Comparison of ENCODE assay signal across 13 cellular contexts in genomic region chr10:86078639-86079035, GRCh38.
"Had no signal": no experiment of that assay in that cellular context is flagged by ENCODE, and none has a peak within 500 bp of the region (broad histone marks: within the 10 kb centered on the region; RNA-seq: fewer than 3 reads in every experiment).

No MANE protein-coding gene starts in this region.

- H3K4me1 Mint-ChIP-seq: activated T-helper 17 cell treated with anti-CD3 and anti-CD28 coated beads, Interleukin-2, amount 50 U/mL, for 72 hours had no signal

- H3K4me3 Mint-ChIP-seq: activated T-helper 17 cell treated with anti-CD3 and anti-CD28 coated beads, Interleukin-2, amount 50 U/mL, for 72 hours; endodermal cell; neural progenitor cell; stimulated activated naive CD8-positive, alpha-beta T cell treated with anti-CD3 and anti-CD28 coated beads, Interleukin-15, Interleukin-2, amounts not matched to agents 100 ng/mL and 50 ng/mL, for 24 hours had no signal

- H3K27ac Mint-ChIP-seq: activated T-helper 17 cell treated with anti-CD3 and anti-CD28 coated beads, Interleukin-2, amount 50 U/mL, for 72 hours; endodermal cell; neural progenitor cell; stimulated activated naive CD8-positive, alpha-beta T cell treated with anti-CD3 and anti-CD28 coated beads, Interleukin-15, Interleukin-2, amounts not matched to agents 100 ng/mL and 50 ng/mL, for 24 hours had no signal

- H3K36me3 Mint-ChIP-seq: neural progenitor cell had no signal

- H3K9ac ChIP-seq: neural progenitor cell had no signal

- H3K27ac ChIP-seq: brain microvascular endothelial cell, gastrocnemius medialis, neural progenitor cell, skin epidermis, thoracic aorta had no signal

- H3K27me3 ChIP-seq: brain microvascular endothelial cell, neural progenitor cell had no signal

- H3K4me1 ChIP-seq: gastrocnemius medialis had no signal

- H3K4me2 ChIP-seq: neural progenitor cell had no signal

- H3K36me3 ChIP-seq: brain microvascular endothelial cell, gastrocnemius medialis, neural progenitor cell, thoracic aorta had no signal

- DNase-seq: activated naive CD4-positive, alpha-beta T cell treated with Interleukin-2 at 50 U/mL for 16 hours; brain microvascular endothelial cell; cerebellar nuclear complex; gastrocnemius medialis; stimulated activated CD4-positive, alpha-beta T cell treated with anti-CD3 and anti-CD28 coated beads, Interleukin-4, amount 100 ng/mL, for 4 hours; T-helper 9 cell had no signal

- H3K4me3 ChIP-seq: gastrocnemius medialis, lung, neural progenitor cell, skin epidermis, thoracic aorta had no signal

- H3K9me3 Mint-ChIP-seq: activated T-helper 17 cell treated with anti-CD3 and anti-CD28 coated beads, Interleukin-2, amount 50 U/mL, for 72 hours; endodermal cell; neural progenitor cell had no signal

- ATAC-seq: activated T-helper 17 cell treated with anti-CD3 and anti-CD28 coated beads, Interleukin-2, amount 50 U/mL, for 72 hours; gastrocnemius medialis had no signal

- H3K9me3 ChIP-seq: gastrocnemius medialis, thoracic aorta had no signal
